In the genomic region with DNA sequence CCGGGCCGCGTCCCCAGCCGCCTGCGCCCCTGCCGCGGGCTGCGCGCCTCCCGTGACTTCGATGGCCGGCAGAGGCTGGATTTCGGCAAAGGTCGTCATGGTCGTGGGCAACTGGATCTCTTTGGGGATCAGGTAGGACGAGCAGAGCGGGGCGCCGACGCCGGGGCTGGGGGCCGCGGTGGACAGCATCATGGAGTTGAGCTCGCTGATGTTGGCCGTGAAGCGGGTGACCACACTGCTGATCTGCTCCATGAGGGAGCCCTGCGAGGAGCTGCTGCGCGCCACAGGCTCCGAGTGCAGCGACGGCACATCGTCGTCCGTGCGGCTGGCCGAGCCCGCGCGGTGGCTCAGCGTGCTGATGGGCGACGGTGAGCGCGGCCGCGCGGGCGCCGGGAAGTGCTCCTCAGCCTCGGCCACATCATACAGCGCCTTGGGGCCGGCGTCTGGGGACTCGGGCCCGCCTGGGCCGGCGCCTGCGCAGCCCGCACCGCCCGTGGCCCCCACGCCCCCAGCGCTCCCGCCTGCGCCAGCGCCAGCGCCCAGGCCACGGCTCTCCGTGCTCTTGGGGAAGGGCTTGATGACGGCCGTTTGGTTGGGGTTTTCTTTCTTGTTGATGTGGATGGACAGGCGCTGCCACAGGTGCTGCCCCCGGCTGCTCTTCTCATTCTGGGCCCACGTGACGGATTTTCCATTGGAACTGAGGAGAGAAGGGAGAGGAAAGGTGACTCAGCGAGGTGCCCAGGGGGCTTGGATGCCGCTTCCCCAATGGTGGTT, we compare ENCODE assay signal across 1 cellular context.
TF ChIP-seq lines count a peak whose summit lies in the region.

No MANE protein-coding gene starts in this region.

TF ChIP-seq in WTC11, 78 proteins besides CTCF, POLR2A, EP300 and RAD21 (continued from another document):
- TF ChIP-seq, protein P1, sequence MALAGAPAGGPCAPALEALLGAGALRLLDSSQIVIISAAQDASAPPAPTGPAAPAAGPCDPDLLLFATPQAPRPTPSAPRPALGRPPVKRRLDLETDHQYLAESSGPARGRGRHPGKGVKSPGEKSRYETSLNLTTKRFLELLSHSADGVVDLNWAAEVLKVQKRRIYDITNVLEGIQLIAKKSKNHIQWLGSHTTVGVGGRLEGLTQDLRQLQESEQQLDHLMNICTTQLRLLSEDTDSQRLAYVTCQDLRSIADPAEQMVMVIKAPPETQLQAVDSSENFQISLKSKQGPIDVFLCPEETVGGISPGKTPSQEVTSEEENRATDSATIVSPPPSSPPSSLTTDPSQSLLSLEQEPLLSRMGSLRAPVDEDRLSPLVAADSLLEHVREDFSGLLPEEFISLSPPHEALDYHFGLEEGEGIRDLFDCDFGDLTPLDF (CRISPR knock-in tag; IDR thresholded peaks at IDR 0.05), result no peak
- peak; percentile 95 for TF ChIP-seq JUN (CRISPR knock-in tag; IDR thresholded peaks at IDR 0.05)
- peak; percentile 71 for TF ChIP-seq CREM (CRISPR knock-in tag; IDR thresholded peaks at IDR 0.05)
- TF ChIP-seq, protein P2, sequence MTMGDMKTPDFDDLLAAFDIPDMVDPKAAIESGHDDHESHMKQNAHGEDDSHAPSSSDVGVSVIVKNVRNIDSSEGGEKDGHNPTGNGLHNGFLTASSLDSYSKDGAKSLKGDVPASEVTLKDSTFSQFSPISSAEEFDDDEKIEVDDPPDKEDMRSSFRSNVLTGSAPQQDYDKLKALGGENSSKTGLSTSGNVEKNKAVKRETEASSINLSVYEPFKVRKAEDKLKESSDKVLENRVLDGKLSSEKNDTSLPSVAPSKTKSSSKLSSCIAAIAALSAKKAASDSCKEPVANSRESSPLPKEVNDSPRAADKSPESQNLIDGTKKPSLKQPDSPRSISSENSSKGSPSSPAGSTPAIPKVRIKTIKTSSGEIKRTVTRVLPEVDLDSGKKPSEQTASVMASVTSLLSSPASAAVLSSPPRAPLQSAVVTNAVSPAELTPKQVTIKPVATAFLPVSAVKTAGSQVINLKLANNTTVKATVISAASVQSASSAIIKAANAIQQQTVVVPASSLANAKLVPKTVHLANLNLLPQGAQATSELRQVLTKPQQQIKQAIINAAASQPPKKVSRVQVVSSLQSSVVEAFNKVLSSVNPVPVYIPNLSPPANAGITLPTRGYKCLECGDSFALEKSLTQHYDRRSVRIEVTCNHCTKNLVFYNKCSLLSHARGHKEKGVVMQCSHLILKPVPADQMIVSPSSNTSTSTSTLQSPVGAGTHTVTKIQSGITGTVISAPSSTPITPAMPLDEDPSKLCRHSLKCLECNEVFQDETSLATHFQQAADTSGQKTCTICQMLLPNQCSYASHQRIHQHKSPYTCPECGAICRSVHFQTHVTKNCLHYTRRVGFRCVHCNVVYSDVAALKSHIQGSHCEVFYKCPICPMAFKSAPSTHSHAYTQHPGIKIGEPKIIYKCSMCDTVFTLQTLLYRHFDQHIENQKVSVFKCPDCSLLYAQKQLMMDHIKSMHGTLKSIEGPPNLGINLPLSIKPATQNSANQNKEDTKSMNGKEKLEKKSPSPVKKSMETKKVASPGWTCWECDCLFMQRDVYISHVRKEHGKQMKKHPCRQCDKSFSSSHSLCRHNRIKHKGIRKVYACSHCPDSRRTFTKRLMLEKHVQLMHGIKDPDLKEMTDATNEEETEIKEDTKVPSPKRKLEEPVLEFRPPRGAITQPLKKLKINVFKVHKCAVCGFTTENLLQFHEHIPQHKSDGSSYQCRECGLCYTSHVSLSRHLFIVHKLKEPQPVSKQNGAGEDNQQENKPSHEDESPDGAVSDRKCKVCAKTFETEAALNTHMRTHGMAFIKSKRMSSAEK (CRISPR knock-in tag; IDR thresholded peaks at IDR 0.05; ENCODE audit: borderline replicate concordance), result no peak
- no peak for TF ChIP-seq RELA (CRISPR knock-in tag; IDR thresholded peaks at IDR 0.05; ENCODE audit: borderline replicate concordance)
- TF ChIP-seq, protein P3, sequence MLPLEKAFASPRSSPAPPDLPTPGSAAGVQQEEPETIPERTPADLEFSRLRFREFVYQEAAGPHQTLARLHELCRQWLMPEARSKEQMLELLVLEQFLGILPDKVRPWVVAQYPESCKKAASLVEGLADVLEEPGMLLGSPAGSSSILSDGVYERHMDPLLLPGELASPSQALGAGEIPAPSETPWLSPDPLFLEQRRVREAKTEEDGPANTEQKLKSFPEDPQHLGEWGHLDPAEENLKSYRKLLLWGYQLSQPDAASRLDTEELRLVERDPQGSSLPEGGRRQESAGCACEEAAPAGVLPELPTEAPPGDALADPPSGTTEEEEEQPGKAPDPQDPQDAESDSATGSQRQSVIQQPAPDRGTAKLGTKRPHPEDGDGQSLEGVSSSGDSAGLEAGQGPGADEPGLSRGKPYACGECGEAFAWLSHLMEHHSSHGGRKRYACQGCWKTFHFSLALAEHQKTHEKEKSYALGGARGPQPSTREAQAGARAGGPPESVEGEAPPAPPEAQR (CRISPR knock-in tag; IDR thresholded peaks at IDR 0.05), result 0 out of 2 replicates have a peak, but pooled peaks have one; percentile 10
- TF ChIP-seq ZBTB21 (CRISPR knock-in tag; IDR thresholded peaks at IDR 0.05; ENCODE audit: borderline replicate concordance), result peak; percentile 73; the same call in 1 of the 2 replicates
- TF ChIP-seq, protein P4, sequence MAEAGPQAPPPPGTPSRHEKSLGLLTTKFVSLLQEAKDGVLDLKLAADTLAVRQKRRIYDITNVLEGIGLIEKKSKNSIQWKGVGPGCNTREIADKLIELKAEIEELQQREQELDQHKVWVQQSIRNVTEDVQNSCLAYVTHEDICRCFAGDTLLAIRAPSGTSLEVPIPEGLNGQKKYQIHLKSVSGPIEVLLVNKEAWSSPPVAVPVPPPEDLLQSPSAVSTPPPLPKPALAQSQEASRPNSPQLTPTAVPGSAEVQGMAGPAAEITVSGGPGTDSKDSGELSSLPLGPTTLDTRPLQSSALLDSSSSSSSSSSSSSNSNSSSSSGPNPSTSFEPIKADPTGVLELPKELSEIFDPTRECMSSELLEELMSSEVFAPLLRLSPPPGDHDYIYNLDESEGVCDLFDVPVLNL (CRISPR knock-in tag; IDR thresholded peaks at IDR 0.05; ENCODE audit: borderline replicate concordance, low read depth), result peak; percentile 91
- no peak; the same call in 1 of the 2 replicates for TF ChIP-seq NFE2L1 (CRISPR knock-in tag; IDR thresholded peaks at IDR 0.05)
- no peak for TF ChIP-seq FOXJ3 (CRISPR knock-in tag; IDR thresholded peaks at IDR 0.05; ENCODE audit: borderline replicate concordance)
- TF ChIP-seq, protein P5, sequence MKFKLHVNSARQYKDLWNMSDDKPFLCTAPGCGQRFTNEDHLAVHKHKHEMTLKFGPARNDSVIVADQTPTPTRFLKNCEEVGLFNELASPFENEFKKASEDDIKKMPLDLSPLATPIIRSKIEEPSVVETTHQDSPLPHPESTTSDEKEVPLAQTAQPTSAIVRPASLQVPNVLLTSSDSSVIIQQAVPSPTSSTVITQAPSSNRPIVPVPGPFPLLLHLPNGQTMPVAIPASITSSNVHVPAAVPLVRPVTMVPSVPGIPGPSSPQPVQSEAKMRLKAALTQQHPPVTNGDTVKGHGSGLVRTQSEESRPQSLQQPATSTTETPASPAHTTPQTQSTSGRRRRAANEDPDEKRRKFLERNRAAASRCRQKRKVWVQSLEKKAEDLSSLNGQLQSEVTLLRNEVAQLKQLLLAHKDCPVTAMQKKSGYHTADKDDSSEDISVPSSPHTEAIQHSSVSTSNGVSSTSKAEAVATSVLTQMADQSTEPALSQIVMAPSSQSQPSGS (CRISPR knock-in tag; IDR thresholded peaks at IDR 0.05; ENCODE audit: borderline replicate concordance, low read depth), result peak; percentile 66; the same call in 1 of the 2 replicates
- TF ChIP-seq, protein P6, sequence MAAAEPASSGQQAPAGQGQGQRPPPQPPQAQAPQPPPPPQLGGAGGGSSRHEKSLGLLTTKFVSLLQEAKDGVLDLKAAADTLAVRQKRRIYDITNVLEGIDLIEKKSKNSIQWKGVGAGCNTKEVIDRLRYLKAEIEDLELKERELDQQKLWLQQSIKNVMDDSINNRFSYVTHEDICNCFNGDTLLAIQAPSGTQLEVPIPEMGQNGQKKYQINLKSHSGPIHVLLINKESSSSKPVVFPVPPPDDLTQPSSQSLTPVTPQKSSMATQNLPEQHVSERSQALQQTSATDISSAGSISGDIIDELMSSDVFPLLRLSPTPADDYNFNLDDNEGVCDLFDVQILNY (CRISPR knock-in tag; IDR thresholded peaks at IDR 0.05), result no peak
- TF ChIP-seq, protein P7, sequence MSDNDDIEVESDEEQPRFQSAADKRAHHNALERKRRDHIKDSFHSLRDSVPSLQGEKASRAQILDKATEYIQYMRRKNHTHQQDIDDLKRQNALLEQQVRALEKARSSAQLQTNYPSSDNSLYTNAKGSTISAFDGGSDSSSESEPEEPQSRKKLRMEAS (CRISPR knock-in tag; IDR thresholded peaks at IDR 0.05), result peak; percentile 91
- no peak for TF ChIP-seq IRF2 (CRISPR knock-in tag; IDR thresholded peaks at IDR 0.05; ENCODE audit: borderline replicate concordance, low read depth)
- no peak for TF ChIP-seq GABPB1 (CRISPR knock-in tag; IDR thresholded peaks at IDR 0.05)
- TF ChIP-seq ZNF138 (CRISPR knock-in tag; conservative IDR thresholded peaks at IDR 0.05), result peak; percentile 95
- no peak for TF ChIP-seq CBFB (CRISPR knock-in tag; IDR thresholded peaks at IDR 0.05; ENCODE audit: low read depth)
- TF ChIP-seq, protein P8, sequence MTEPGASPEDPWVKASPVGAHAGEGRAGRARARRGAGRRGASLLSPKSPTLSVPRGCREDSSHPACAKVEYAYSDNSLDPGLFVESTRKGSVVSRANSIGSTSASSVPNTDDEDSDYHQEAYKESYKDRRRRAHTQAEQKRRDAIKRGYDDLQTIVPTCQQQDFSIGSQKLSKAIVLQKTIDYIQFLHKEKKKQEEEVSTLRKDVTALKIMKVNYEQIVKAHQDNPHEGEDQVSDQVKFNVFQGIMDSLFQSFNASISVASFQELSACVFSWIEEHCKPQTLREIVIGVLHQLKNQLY (CRISPR knock-in tag; IDR thresholded peaks at IDR 0.05), result peak; percentile 65; the same call in 1 of the 2 replicates
- TF ChIP-seq ZNF263 (CRISPR knock-in tag; IDR thresholded peaks at IDR 0.05; ENCODE audit: low read depth), result peak; percentile 61; the same call in 1 of the 2 replicates
- no peak; the same call in 1 of the 2 replicates for TF ChIP-seq ESRRA (CRISPR knock-in tag; IDR thresholded peaks at IDR 0.05; ENCODE audit: borderline replicate concordance)
- TF ChIP-seq, protein P9, sequence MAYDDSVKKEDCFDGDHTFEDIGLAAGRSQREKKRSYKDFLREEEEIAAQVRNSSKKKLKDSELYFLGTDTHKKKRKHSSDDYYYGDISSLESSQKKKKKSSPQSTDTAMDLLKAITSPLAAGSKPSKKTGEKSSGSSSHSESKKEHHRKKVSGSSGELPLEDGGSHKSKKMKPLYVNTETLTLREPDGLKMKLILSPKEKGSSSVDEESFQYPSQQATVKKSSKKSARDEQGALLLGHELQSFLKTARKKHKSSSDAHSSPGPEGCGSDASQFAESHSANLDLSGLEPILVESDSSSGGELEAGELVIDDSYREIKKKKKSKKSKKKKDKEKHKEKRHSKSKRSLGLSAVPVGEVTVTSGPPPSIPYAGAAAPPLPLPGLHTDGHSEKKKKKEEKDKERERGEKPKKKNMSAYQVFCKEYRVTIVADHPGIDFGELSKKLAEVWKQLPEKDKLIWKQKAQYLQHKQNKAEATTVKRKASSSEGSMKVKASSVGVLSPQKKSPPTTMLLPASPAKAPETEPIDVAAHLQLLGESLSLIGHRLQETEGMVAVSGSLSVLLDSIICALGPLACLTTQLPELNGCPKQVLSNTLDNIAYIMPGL (CRISPR knock-in tag; IDR thresholded peaks at IDR 0.05), result 0 out of 2 replicates have a peak, but pooled peaks have one; percentile 79
- TF ChIP-seq, protein P10, sequence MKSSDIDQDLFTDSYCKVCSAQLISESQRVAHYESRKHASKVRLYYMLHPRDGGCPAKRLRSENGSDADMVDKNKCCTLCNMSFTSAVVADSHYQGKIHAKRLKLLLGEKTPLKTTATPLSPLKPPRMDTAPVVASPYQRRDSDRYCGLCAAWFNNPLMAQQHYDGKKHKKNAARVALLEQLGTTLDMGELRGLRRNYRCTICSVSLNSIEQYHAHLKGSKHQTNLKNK (CRISPR knock-in tag; IDR thresholded peaks at IDR 0.05), result no peak
- TF ChIP-seq, protein P11, sequence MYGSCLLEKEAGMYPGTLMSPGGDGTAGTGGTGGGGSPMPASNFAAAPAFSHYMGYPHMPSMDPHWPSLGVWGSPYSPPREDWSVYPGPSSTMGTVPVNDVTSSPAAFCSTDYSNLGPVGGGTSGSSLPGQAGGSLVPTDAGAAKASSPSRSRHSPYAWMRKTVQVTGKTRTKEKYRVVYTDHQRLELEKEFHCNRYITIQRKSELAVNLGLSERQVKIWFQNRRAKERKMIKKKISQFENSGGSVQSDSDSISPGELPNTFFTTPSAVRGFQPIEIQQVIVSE (CRISPR knock-in tag; IDR thresholded peaks at IDR 0.05; ENCODE audit: borderline replicate concordance), result no peak
- peak; percentile 72; the same call in 1 of the 2 replicates for TF ChIP-seq TEAD4 (CRISPR knock-in tag; IDR thresholded peaks at IDR 0.05)
- TF ChIP-seq, protein P12, sequence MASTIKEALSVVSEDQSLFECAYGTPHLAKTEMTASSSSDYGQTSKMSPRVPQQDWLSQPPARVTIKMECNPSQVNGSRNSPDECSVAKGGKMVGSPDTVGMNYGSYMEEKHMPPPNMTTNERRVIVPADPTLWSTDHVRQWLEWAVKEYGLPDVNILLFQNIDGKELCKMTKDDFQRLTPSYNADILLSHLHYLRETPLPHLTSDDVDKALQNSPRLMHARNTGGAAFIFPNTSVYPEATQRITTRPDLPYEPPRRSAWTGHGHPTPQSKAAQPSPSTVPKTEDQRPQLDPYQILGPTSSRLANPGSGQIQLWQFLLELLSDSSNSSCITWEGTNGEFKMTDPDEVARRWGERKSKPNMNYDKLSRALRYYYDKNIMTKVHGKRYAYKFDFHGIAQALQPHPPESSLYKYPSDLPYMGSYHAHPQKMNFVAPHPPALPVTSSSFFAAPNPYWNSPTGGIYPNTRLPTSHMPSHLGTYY (CRISPR knock-in tag; IDR thresholded peaks at IDR 0.05), result no peak; the same call in 1 of the 2 replicates
- TF ChIP-seq, protein P13, sequence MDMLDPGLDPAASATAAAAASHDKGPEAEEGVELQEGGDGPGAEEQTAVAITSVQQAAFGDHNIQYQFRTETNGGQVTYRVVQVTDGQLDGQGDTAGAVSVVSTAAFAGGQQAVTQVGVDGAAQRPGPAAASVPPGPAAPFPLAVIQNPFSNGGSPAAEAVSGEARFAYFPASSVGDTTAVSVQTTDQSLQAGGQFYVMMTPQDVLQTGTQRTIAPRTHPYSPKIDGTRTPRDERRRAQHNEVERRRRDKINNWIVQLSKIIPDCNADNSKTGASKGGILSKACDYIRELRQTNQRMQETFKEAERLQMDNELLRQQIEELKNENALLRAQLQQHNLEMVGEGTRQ (CRISPR knock-in tag; IDR thresholded peaks at IDR 0.05), result peak; percentile 86
- TF ChIP-seq NR3C1 (CRISPR knock-in tag; conservative IDR thresholded peaks at IDR 0.05; ENCODE audit: low read depth), result no peak
- peak; percentile 53; the same call in 1 of the 2 replicates for TF ChIP-seq ETV6 (CRISPR knock-in tag; IDR thresholded peaks at IDR 0.05)
- no peak for TF ChIP-seq KAT7 (CRISPR knock-in tag; IDR thresholded peaks at IDR 0.05; ENCODE audit: borderline replicate concordance)
- peak; percentile 45; the same call in 1 of the 2 replicates for TF ChIP-seq SP1 (CRISPR knock-in tag; conservative IDR thresholded peaks at IDR 0.05)
- peak; percentile 75 for TF ChIP-seq NR2C2 (CRISPR knock-in tag; IDR thresholded peaks at IDR 0.05)
- TF ChIP-seq, protein P14, sequence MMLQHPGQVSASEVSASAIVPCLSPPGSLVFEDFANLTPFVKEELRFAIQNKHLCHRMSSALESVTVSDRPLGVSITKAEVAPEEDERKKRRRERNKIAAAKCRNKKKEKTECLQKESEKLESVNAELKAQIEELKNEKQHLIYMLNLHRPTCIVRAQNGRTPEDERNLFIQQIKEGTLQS (CRISPR knock-in tag; conservative IDR thresholded peaks at IDR 0.05), result peak; percentile 91; the same call in 1 of the 2 replicates
TF ChIP-seq in WTC11: peak in this region for 41.
